Comparison of ENCODE assay signal across 23 cellular contexts in genomic region chr13:85616275-85616674, GRCh38.
DNase-seq lines count a peak whose midpoint lies in the region; ATAC-seq, FAIRE-seq and TF ChIP-seq lines count a peak whose summit lies in the region.
"Had no signal": no experiment of that assay in that cellular context is flagged by ENCODE, and none has a peak within 500 bp of the region (broad histone marks: within the 10 kb centered on the region; RNA-seq: fewer than 3 reads in every experiment).

No MANE protein-coding gene starts in this region.

- no peaks in the 10 kb centered on the region for H3K36me3 Mint-ChIP-seq in activated CD8-positive, alpha-beta T cell treated with anti-CD3 and anti-CD28 coated beads for 36 hours (ENCODE audit: low read depth)
- H3K36me3 Mint-ChIP-seq: CD8-positive, alpha-beta T cell; T-cell had no signal

- peaks cover 3% of the 10 kb centered on the region for H3K9me3 Mint-ChIP-seq in activated CD8-positive, alpha-beta T cell treated with anti-CD3 and anti-CD28 coated beads for 36 hours
- H3K9me3 Mint-ChIP-seq: CD8-positive, alpha-beta T cell had no signal

- H3K79me2 ChIP-seq in fibroblast of lung (ENCODE audit: control insufficient read depth, insufficient read depth, low read length), result no peaks in the 10 kb centered on the region

- ATAC-seq in activated CD8-positive, alpha-beta T cell treated with anti-CD3 and anti-CD28 coated beads for 36 hours, result no peak
- no peak for ATAC-seq in HG02623 (IDR thresholded peaks at IDR 0.05; ENCODE audit: unreplicated experiment)
- ATAC-seq: CD8-positive, alpha-beta T cell; SK-N-SH treated with all-trans-retinoic acid at 6 μM for 48 hours; T-cell had no signal

- CTCF ChIA-PET in RWPE1 (lab: Yijun Ruan, JAX), result no interaction called here
- CTCF ChIA-PET in activated CD8-positive, alpha-beta T cell treated with anti-CD3 and anti-CD28 coated beads for 36 hours (lab: Charles Lee), result no interaction called here

- no peak overlapping the region for H3K27ac Mint-ChIP-seq in activated CD8-positive, alpha-beta T cell treated with anti-CD3 and anti-CD28 coated beads for 36 hours
- H3K27ac Mint-ChIP-seq: CD8-positive, alpha-beta T cell; T-cell had no signal

- no peaks in the 10 kb centered on the region for H3K4me1 Mint-ChIP-seq in activated CD8-positive, alpha-beta T cell treated with anti-CD3 and anti-CD28 coated beads for 36 hours (ENCODE audit: low read depth)
- H3K4me1 Mint-ChIP-seq: T-cell had no signal

- no peak overlapping the region for H3K9ac ChIP-seq in fibroblast of lung (ENCODE audit: insufficient read depth, low read length)
- H3K9ac ChIP-seq: BLaER1 treated with 17β-estradiol and CSF1 and Interleukin-3, amounts not matched to agents 10 nM and 100 nM; KMS-11 had no signal

- DNase-seq in D721Med (ENCODE audit: insufficient read length, low spot score), result no peak
- peak; percentile 10 for DNase-seq in HPDE6-E6E7 (ENCODE audit: extremely low spot score)
- peak; percentile 35 for DNase-seq in RWPE1 (ENCODE audit: low spot score)
- DNase-seq in fibroblast of lung (ENCODE audit: low read depth in 2 of 2), result peak; percentile 4 to 36
- no peak for DNase-seq in activated CD8-positive, alpha-beta T cell treated with anti-CD3 and anti-CD28 coated beads for 36 hours
- DNase-seq in NCI-H1092 (lab: John Stamatoyannopoulos, UW), result no peak
- DNase-seq: Calu3; CD8-positive, alpha-beta T cell; DMS79 treated with DMSO at 0.1 percent for 48 hours; H7; NCI-H1092 treated with DMSO at 0.1 percent for 48 hours; NCI-H146; NCI-H2081; NCI-H2171 treated with DMSO at 0.1 percent for 48 hours; NCI-H446 treated with DMSO at 0.1 percent for 48 hours; NCI-H748 treated with DMSO at 0.1 percent for 48 hours; NK-92 treated with Interleukin-12 subunit alpha and Interleukin-12 subunit beta, amount 100 ng/mL, for 24 hours; SHP77 treated with DMSO at 0.1 percent for 48 hours; T-cell had no signal

- H3K4me3 Mint-ChIP-seq in activated CD8-positive, alpha-beta T cell treated with anti-CD3 and anti-CD28 coated beads for 36 hours, result no peak overlapping the region
- H3K4me3 Mint-ChIP-seq: CD8-positive, alpha-beta T cell; T-cell had no signal

- FAIRE-seq in D721Med (lab: Jason Lieb, UNC), result peak; percentile 64

- H3K4me1 ChIP-seq in fibroblast of lung (ENCODE audit: control insufficient read depth, extremely low read depth, insufficient read depth, low read length), result no peaks in the 10 kb centered on the region
- H3K4me1 ChIP-seq: BLaER1 treated with 17β-estradiol and CSF1 and Interleukin-3, amounts not matched to agents 10 nM and 100 nM had no signal

- TF ChIP-seq CTCF in D721Med (IDR thresholded peaks at IDR 0.05; ENCODE audit: insufficient read depth, missing control alignments) (no peak), RWPE1 (conservative IDR thresholded peaks at IDR 0.05; ENCODE audit: low read depth) (no peak), fibroblast of lung (conservative IDR thresholded peaks at IDR 0.05 in 1 of 2, IDR thresholded peaks at IDR 0.05 in 1 of 2; ENCODE audit: low read depth in 1 of 2, low read length in 2 of 2) (no peak)
- TF ChIP-seq CTCF in activated CD8-positive, alpha-beta T cell treated with anti-CD3 and anti-CD28 coated beads for 36 hours (IDR thresholded peaks at IDR 0.05), result no peak

- H3K9me3 ChIP-seq in fibroblast of lung (ENCODE audit: control insufficient read depth, insufficient read depth, low read depth, low read length), result no peaks in the 10 kb centered on the region
- H3K9me3 ChIP-seq: BLaER1 treated with 17β-estradiol and CSF1 and Interleukin-3, amounts not matched to agents 10 nM and 100 nM had no signal

- POLR2A ChIA-PET in RWPE1 (lab: Yijun Ruan, JAX; ENCODE audit: low non-redundant PET), result no interaction called here
- POLR2A ChIA-PET in activated CD8-positive, alpha-beta T cell treated with anti-CD3 and anti-CD28 coated beads for 36 hours (lab: Charles Lee), result no interaction called here

- H3K4me3 ChIP-seq in fibroblast of lung (replicated peaks in 1 of 4; ENCODE audit: control extremely low read depth in 1 of 4, insufficient read depth in 1 of 4, low read depth in 3 of 4, low read length in 4 of 4), result no peak overlapping the region
- H3K4me3 ChIP-seq: BLaER1 treated with 17β-estradiol and CSF1 and Interleukin-3, amounts not matched to agents 10 nM and 100 nM had no signal

- H2AFZ ChIP-seq in fibroblast of lung (ENCODE audit: low read length), result no peak overlapping the region

- H4K20me1 ChIP-seq in fibroblast of lung (ENCODE audit: control insufficient read depth, extremely low read depth, insufficient read depth, low read length), result no peaks in the 10 kb centered on the region
- H4K20me1 ChIP-seq: BLaER1 treated with 17β-estradiol and CSF1 and Interleukin-3, amounts not matched to agents 10 nM and 100 nM had no signal

- no peaks in the 10 kb centered on the region for H3K27me3 Mint-ChIP-seq in activated CD8-positive, alpha-beta T cell treated with anti-CD3 and anti-CD28 coated beads for 36 hours
- H3K27me3 Mint-ChIP-seq: T-cell had no signal

- no peak overlapping the region for H3K4me2 ChIP-seq in fibroblast of lung (ENCODE audit: extremely low read depth, insufficient read depth, low read length)
- H3K4me2 ChIP-seq: BLaER1 treated with 17β-estradiol and CSF1 and Interleukin-3, amounts not matched to agents 10 nM and 100 nM; KMS-11 had no signal

- no peaks in the 10 kb centered on the region for H3K27me3 ChIP-seq in fibroblast of lung (ENCODE audit: control insufficient read depth, insufficient read depth, low read length)
- H3K27me3 ChIP-seq: BLaER1 treated with 17β-estradiol and CSF1 and Interleukin-3, amounts not matched to agents 10 nM and 100 nM had no signal

- H3K27ac ChIP-seq in RWPE1, result no peak overlapping the region
- no peak overlapping the region for H3K27ac ChIP-seq in fibroblast of lung (ENCODE audit: insufficient read depth, low read length)
- H3K27ac ChIP-seq: BLaER1 treated with 17β-estradiol and CSF1 and Interleukin-3, amounts not matched to agents 10 nM and 100 nM; KMS-11 had no signal

- no peaks in the 10 kb centered on the region for H3K36me3 ChIP-seq in fibroblast of lung (ENCODE audit: control insufficient read depth, insufficient read depth, low read length)
- H3K36me3 ChIP-seq: BLaER1 treated with 17β-estradiol and CSF1 and Interleukin-3, amounts not matched to agents 10 nM and 100 nM had no signal

- intact Hi-C loops in activated CD8-positive, alpha-beta T cell treated with anti-CD3 and anti-CD28 coated beads for 36 hours (cut with micrococcal nuclease), result no loop called here

Comparison
In these comparisons a context has a peak if more than half of its experiments do, and no peak if none do; other contexts are left out.
1. DNase-seq: peak in HPDE6-E6E7 (single experiment), RWPE1 (single experiment) and fibroblast of lung (2 of 2); none in D721Med (single experiment), activated CD8-positive, alpha-beta T cell treated with anti-CD3 and anti-CD28 coated beads for 36 hours (single experiment) and NCI-H1092 (single experiment).